Comparison of ENCODE assay signal across 27 cellular contexts in the genomic region with DNA sequence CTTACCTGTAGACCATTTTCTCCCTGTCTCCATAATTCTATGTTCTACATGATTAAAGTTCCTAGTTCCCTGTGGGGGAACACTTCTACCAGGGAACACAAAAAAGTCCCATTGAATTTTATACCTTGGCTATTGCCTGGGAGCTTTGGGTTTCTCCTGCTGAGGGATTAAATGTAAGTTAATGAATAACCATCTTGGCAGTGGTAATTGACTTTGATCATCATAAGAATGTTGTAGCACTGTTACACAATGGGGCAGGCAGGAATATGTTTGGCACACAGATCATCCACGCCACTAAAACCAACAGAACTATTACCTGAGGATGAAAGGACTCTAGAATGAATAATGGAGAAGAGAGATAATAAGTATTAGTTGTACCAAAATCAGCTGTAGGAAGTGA.
DNase-seq lines count a peak whose midpoint lies in the region; ATAC-seq, FAIRE-seq and TF ChIP-seq lines count a peak whose summit lies in the region.
"Had no signal": no experiment of that assay in that cellular context is flagged by ENCODE, and none has a peak within 500 bp of the region (broad histone marks: within the 10 kb centered on the region; RNA-seq: fewer than 3 reads in every experiment).

No MANE protein-coding gene starts in this region.

- H3K27me3 Mint-ChIP-seq in Calu3 (ENCODE audit: unreplicated experiment): no peaks in the 10 kb centered on the region
- H3K27me3 Mint-ChIP-seq: activated B cell treated with CpG ODN at 0.5 μM for 24 hours; activated CD8-positive, alpha-beta memory T cell treated with anti-CD3 and anti-CD28 coated beads, Interleukin-2, amount 10 ng/mL, durations not matched to agents 7 days and 5 days; naive thymus-derived CD8-positive, alpha-beta T cell had no signal

- CTCF ChIA-PET in Calu3 (lab: Charles Lee): interaction anchor here (1.0 to 1.3 kb wide), 2 partner anchors 10 to 170 kb away, joined by 3 to 5 read pairs; no protein-coding TSS in a partner anchor

- no peak overlapping the region for H3K4me3 Mint-ChIP-seq in Calu3 (ENCODE audit: low read depth, unreplicated experiment)
- H3K4me3 Mint-ChIP-seq: activated B cell treated with CpG ODN at 0.5 μM for 24 hours; activated CD8-positive, alpha-beta memory T cell treated with anti-CD3 and anti-CD28 coated beads, Interleukin-2, amount 10 ng/mL, durations not matched to agents 7 days and 5 days; activated naive CD4-positive, alpha-beta T cell treated with anti-CD3 and anti-CD28 coated beads for 36 hours; mesothelial cell of epicardium; naive thymus-derived CD8-positive, alpha-beta T cell had no signal

- no peak overlapping the region for H3K4me3 ChIP-seq in small intestine (ENCODE audit: low read depth in 1 of 2, low read length in 2 of 2)
- H3K4me3 ChIP-seq: adrenal gland; BLaER1 treated with 17β-estradiol and CSF1 and Interleukin-3, amounts not matched to agents 10 nM and 100 nM; tibial nerve had no signal

- H3K27ac ChIP-seq in small intestine (ENCODE audit: low read depth in 1 of 2, low read length in 1 of 2): no peak overlapping the region
- H3K27ac ChIP-seq: adrenal gland; BLaER1 treated with 17β-estradiol and CSF1 and Interleukin-3, amounts not matched to agents 10 nM and 100 nM; brain microvascular endothelial cell; tibial nerve had no signal

- H3K36me3 ChIP-seq in small intestine (ENCODE audit: control insufficient read depth in 2 of 2, insufficient read depth in 2 of 2, low read length in 2 of 2): no peaks in the 10 kb centered on the region
- H3K36me3 ChIP-seq: adrenal gland; BLaER1 treated with 17β-estradiol and CSF1 and Interleukin-3, amounts not matched to agents 10 nM and 100 nM; brain microvascular endothelial cell; tibial nerve had no signal

- peaks cover 2% of the 10 kb centered on the region for H3K9me3 Mint-ChIP-seq in Calu3 (ENCODE audit: low read depth, unreplicated experiment)
- H3K9me3 Mint-ChIP-seq: activated B cell treated with CpG ODN at 0.5 μM for 24 hours; activated naive CD4-positive, alpha-beta T cell treated with anti-CD3 and anti-CD28 coated beads for 36 hours had no signal

- H3K4me1 Mint-ChIP-seq in Calu3 (ENCODE audit: low read depth, unreplicated experiment): no peaks in the 10 kb centered on the region
- H3K4me1 Mint-ChIP-seq: activated B cell treated with CpG ODN at 0.5 μM for 24 hours; activated CD8-positive, alpha-beta memory T cell treated with anti-CD3 and anti-CD28 coated beads, Interleukin-2, amount 10 ng/mL, durations not matched to agents 7 days and 5 days; mesothelial cell of epicardium; naive thymus-derived CD8-positive, alpha-beta T cell had no signal

- H3K4me1 ChIP-seq in small intestine (ENCODE audit: control insufficient read depth in 2 of 2, insufficient read depth in 1 of 2, low read depth in 1 of 2, low read length in 1 of 2): no peaks in the 10 kb centered on the region
- H3K4me1 ChIP-seq: adrenal gland; BLaER1 treated with 17β-estradiol and CSF1 and Interleukin-3, amounts not matched to agents 10 nM and 100 nM; tibial nerve had no signal

- no peaks in the 10 kb centered on the region for H3K9me3 ChIP-seq in small intestine (ENCODE audit: control insufficient read depth, low read depth)
- H3K9me3 ChIP-seq: adrenal gland, tibial nerve had no signal

- no peak overlapping the region for H3K27ac Mint-ChIP-seq in Calu3 (ENCODE audit: unreplicated experiment)
- H3K27ac Mint-ChIP-seq: activated B cell treated with CpG ODN at 0.5 μM for 24 hours; activated CD8-positive, alpha-beta memory T cell treated with anti-CD3 and anti-CD28 coated beads, Interleukin-2, amount 10 ng/mL, durations not matched to agents 7 days and 5 days; activated naive CD4-positive, alpha-beta T cell treated with anti-CD3 and anti-CD28 coated beads for 36 hours; mesothelial cell of epicardium; naive thymus-derived CD8-positive, alpha-beta T cell had no signal

- intact Hi-C loops in Calu3 (cut with micrococcal nuclease; ENCODE audit: unreplicated experiment): no loop called here

- ATAC-seq in left lobe of liver (peak; percentile 90), GM19351 (IDR thresholded peaks at IDR 0.05; ENCODE audit: unreplicated experiment) (no peak), HG02973 (IDR thresholded peaks at IDR 0.05; ENCODE audit: unreplicated experiment) (no peak), GM19035 (IDR thresholded peaks at IDR 0.05; ENCODE audit: unreplicated experiment) (no peak)
- ATAC-seq: activated CD8-positive, alpha-beta memory T cell treated with anti-CD3 and anti-CD28 coated beads, Interleukin-2, amount 10 ng/mL, durations not matched to agents 7 days and 5 days; left cardiac atrium; naive thymus-derived CD8-positive, alpha-beta T cell; Panc1 had no signal

- WGBS in small intestine, 3 donors: 9 to 63% (median 16%) methylated on average over 1 of the region's 1 CpG

- no peaks in the 10 kb centered on the region for H3K27me3 ChIP-seq in small intestine (ENCODE audit: control insufficient read depth in 2 of 2, insufficient read depth in 2 of 2, low read length in 2 of 2)
- H3K27me3 ChIP-seq: adrenal gland; BLaER1 treated with 17β-estradiol and CSF1 and Interleukin-3, amounts not matched to agents 10 nM and 100 nM; brain microvascular endothelial cell; tibial nerve had no signal

- BruUV-seq in Calu3 (replicated peaks; lab: Mats Ljungman, UMichigan): no TSS peak

- DNase-seq in Calu3: peak; percentile 3
- DNase-seq in left lobe of liver (ENCODE audit: low spot score): peak; percentile 74
- peak; percentile 73 for DNase-seq in small intestine
- DNase-seq: activated B cell treated with CpG ODN at 0.5 μM for 24 hours; activated CD8-positive, alpha-beta memory T cell treated with anti-CD3 and anti-CD28 coated beads, Interleukin-2, amount 10 ng/mL, durations not matched to agents 7 days and 5 days; activated naive CD4-positive, alpha-beta T cell treated with anti-CD3 and anti-CD28 coated beads for 36 hours; adrenal gland; brain microvascular endothelial cell; COR-L47; effector CD4-positive, alpha-beta T cell; GOT3; IMR-90; left cardiac atrium; naive thymus-derived CD8-positive, alpha-beta T cell; NCI-H1092 treated with DMSO at 0.1 percent for 48 hours; NCI-H187 treated with DMSO at 0.1 percent for 48 hours; occipital lobe; retina; stimulated activated CD4-positive, alpha-beta T cell treated with anti-CD3 and anti-CD28 coated beads, Interleukin-2, amount 100 ng/mL, for 24 hours had no signal

- no peaks in the 10 kb centered on the region for H3K36me3 Mint-ChIP-seq in Calu3 (ENCODE audit: insufficient read depth, unreplicated experiment)
- H3K36me3 Mint-ChIP-seq: activated CD8-positive, alpha-beta memory T cell treated with anti-CD3 and anti-CD28 coated beads, Interleukin-2, amount 10 ng/mL, durations not matched to agents 7 days and 5 days; mesothelial cell of epicardium; naive thymus-derived CD8-positive, alpha-beta T cell had no signal

- no peak for TF ChIP-seq CTCF in Calu3 (IDR thresholded peaks at IDR 0.05; ENCODE audit: unreplicated experiment)

- FAIRE-seq in colon (lab: Jason Lieb, UNC) (peak; percentile 55), small intestine (lab: Jason Lieb, UNC) (no peak)

Comparison
In these comparisons a context has a peak if more than half of its experiments do, and no peak if none do; other contexts are left out.
1. DNase-seq: peak in every context shown above with its lines; median percentile 74 in left lobe of liver; 73 in small intestine; 3 in Calu3.